In genomic region chr19:1848399-1849131, GRCh38 we compare ENCODE assay signal across 8 cellular contexts. TPM values are rescaled to one million over a fixed set of nuclear protein-coding genes. Genes with fewer than 3 reads are reported as not detected.
DNase-seq lines count a peak whose midpoint lies in the region; TF ChIP-seq lines count a peak whose summit lies in the region.

TSS of gene REXO1 (minus strand) at chr19:1848483. CDS start at chr19:1848358, 125 bp downstream.

- in situ Hi-C loops in G401 (cut with HindIII; ENCODE audit: low sequenced_read_pairs) = no loop called here

- no peaks in the 10 kb centered on the region for H3K9me3 Mint-ChIP-seq in neural crest cell

- no peaks in the 10 kb centered on the region for H3K27me3 Mint-ChIP-seq in neural crest cell (ENCODE audit: low read depth)

- peak within 1 kb of the TSS; percentile 74 to 95 for H3K9ac ChIP-seq in stomach smooth muscle (ENCODE audit: low read length in 2 of 2)

- peaks cover 19% of the 10 kb centered on the region for H3K4me1 Mint-ChIP-seq in neural crest cell

- H3K27ac Mint-ChIP-seq in neural crest cell (ENCODE audit: unreplicated experiment) = peak within 1 kb of the TSS; percentile 97

- peaks cover 51% of the 10 kb centered on the region for H3K4me1 ChIP-seq in stomach smooth muscle (ENCODE audit: control insufficient read depth, insufficient read depth, low read length)

- H3K4me3 ChIP-seq in H7 (ENCODE audit: insufficient read depth, low read depth, low read length) (peak within 1 kb of the TSS; percentile 86), fibroblast of villous mesenchyme (ENCODE audit: low read depth, low read length) (peak within 1 kb of the TSS; percentile 94), stomach smooth muscle (ENCODE audit: low read length in 2 of 2) (peak within 1 kb of the TSS; percentile 72 to 94)

- TF ChIP-seq CTCF in fibroblast of villous mesenchyme (IDR thresholded peaks at IDR 0.05; ENCODE audit: insufficient read depth, low read depth, low read length) (peak; percentile 87), neural crest cell (conservative IDR thresholded peaks at IDR 0.05) (peak; percentile 98)

- peak within 1 kb of the TSS; percentile 94 for H3K4me3 Mint-ChIP-seq in neural crest cell

- H3K9me3 ChIP-seq in stomach smooth muscle (ENCODE audit: control insufficient read depth in 2 of 2, low read length in 2 of 2) = no peaks in the 10 kb centered on the region

- H3K36me3 Mint-ChIP-seq in neural crest cell (ENCODE audit: low read depth) = no peaks in the 10 kb centered on the region

- peak; percentile 92 for DNase-seq in G401 (ENCODE audit: low spot score)
- peak; percentile 98 for DNase-seq in H7
- peak; percentile 91 for DNase-seq in M059J (ENCODE audit: low read depth)
- peak; percentile 80 to 85 for DNase-seq in SHP77 (lab: John Stamatoyannopoulos, UW)
- peak; percentile 96 for DNase-seq in activated effector memory CD4-positive, alpha-beta T cell treated with Interleukin-2 at 50 U/mL for 16 hours
- DNase-seq in fibroblast of villous mesenchyme (ENCODE audit: low read depth) = peak; percentile 96
- DNase-seq in neural crest cell (ENCODE audit: low read depth, low spot score) = peak; percentile 99

- H3K36me3 ChIP-seq in H7 (replicated peaks; ENCODE audit: control insufficient read depth, insufficient read depth, low read length) = no peaks in the 10 kb centered on the region
- no peaks in the 10 kb centered on the region for H3K36me3 ChIP-seq in stomach smooth muscle (ENCODE audit: control insufficient read depth in 2 of 2, insufficient read depth in 2 of 2, low read length in 2 of 2)

- peak within 1 kb of the TSS; percentile 95 for H3K27ac ChIP-seq in stomach smooth muscle (ENCODE audit: low read length)

- H3K27me3 ChIP-seq in H7 (ENCODE audit: control insufficient read depth, insufficient read depth, low read length) (no peaks in the 10 kb centered on the region), stomach smooth muscle (ENCODE audit: control insufficient read depth in 1 of 2, insufficient read depth in 2 of 2, low read length in 2 of 2) (peaks cover 5 to 7% of the 10 kb centered on the region in 2 donors)

RNA-seq across cellular contexts. Expression of gene REXO1, which starts in this region (rescaled TPM):
- 7.8 and 10.7 TPM in 2 replicates for total RNA-seq in G401 (2014; rRNA removed; shearing (Covaris generic))
- 19.8 and 21.9 TPM in 2 replicates for total RNA-seq in H7 (2014; rRNA removed; shearing (Covaris generic))
- 3.4 and 13.8 TPM in 2 replicates for total RNA-seq in M059J (2014; rRNA removed; shearing (Covaris generic))
- total RNA-seq in fibroblast of villous mesenchyme = 11.2 and 15.8 TPM in 2 replicates
- 40.8 and 45.3 TPM in 2 replicates for total RNA-seq in neural crest cell

Comparison
In these comparisons a context has a peak if more than half of its experiments do, and no peak if none do; other contexts are left out.
1. Peak in every context shown above with its lines: DNase-seq, H3K4me3 ChIP-seq and H3K27ac ChIP-seq.